Comparison of ENCODE assay signal across 8 cellular contexts in genomic region chr17:60526726-60527125, GRCh38. TPM values are rescaled to one million over a fixed set of nuclear protein-coding genes. Genes with fewer than 3 reads are reported as not detected.
DNase-seq lines count a peak whose midpoint lies in the region; ATAC-seq and TF ChIP-seq lines count a peak whose summit lies in the region.

No MANE protein-coding gene starts in this region.

- H3K9me3 ChIP-seq in PC-3 (ENCODE audit: low read length) = no peaks in the 10 kb centered on the region
- no peaks in the 10 kb centered on the region for H3K9me3 ChIP-seq in ovary

- no peak overlapping the region for H3K27ac ChIP-seq in PC-3 (ENCODE audit: low read length)
- H3K27ac ChIP-seq in ovary = peak overlapping the region in 1 of 2 donors; percentile 99

- H3K4me3 ChIP-seq in PC-3 (ENCODE audit: low read length) (peak overlapping the region; percentile 94), epithelial cell of proximal tubule (ENCODE audit: low read depth, low read length) (peak overlapping the region; percentile 97), ovary (peak overlapping the region; percentile 81)

- no peaks in the 10 kb centered on the region for H3K27me3 ChIP-seq in PC-3 (ENCODE audit: low read length)
- H3K27me3 ChIP-seq in ovary = no peaks in the 10 kb centered on the region

- peaks cover 32% of the 10 kb centered on the region for H4K20me1 ChIP-seq in PC-3 (ENCODE audit: low read length)

- CTCF ChIA-PET in PC-3 (lab: Charles Lee) = interaction anchor here (0.6 kb wide), 2 partner anchors 114 to 146 kb away, joined by 3 to 6 read pairs; no protein-coding TSS in a partner anchor

- 8 to 16% (median 11%) methylated on average over 6 of the region's 6 CpGs for WGBS in ovary, 3 donors

- ATAC-seq in PC-3 (no peak), GM19467 (IDR thresholded peaks at IDR 0.05; ENCODE audit: unreplicated experiment) (no peak), HG02678 (IDR thresholded peaks at IDR 0.05; ENCODE audit: unreplicated experiment) (no peak)

- H3F3A ChIP-seq in PC-3 (ENCODE audit: low read length, unreplicated experiment) = no peaks in the 10 kb centered on the region

- intact Hi-C loops in PC-3 (cut with micrococcal nuclease) (loop anchor here (2.0 kb wide), 1 partner anchor 42 kb away; no protein-coding TSS in a partner anchor), ovary (cut with DNase I) (loop anchor here (10.0 kb wide), 3 partner anchors 48 to 78 kb away; partner anchors contain the start of gene PPM1D (in 3 of the 4))

- H3K9me2 ChIP-seq in PC-3 (replicated peaks; ENCODE audit: low read length) = no peaks in the 10 kb centered on the region

- peaks cover 10% of the 10 kb centered on the region for H3K4me1 ChIP-seq in PC-3 (ENCODE audit: insufficient read depth, low read length)
- H3K4me1 ChIP-seq in ovary (ENCODE audit: insufficient read depth) = peaks cover 9% of the 10 kb centered on the region

- POLR2A ChIA-PET in PC-3 (lab: Charles Lee; ENCODE audit: unreplicated experiment) = interaction anchor here (0.6 to 0.7 kb wide), 3 partner anchors 57 to 1146 kb away, joined by 3 to 6 read pairs (median 4); no protein-coding TSS in a partner anchor

- peak overlapping the region; percentile 91 for H3K4me2 ChIP-seq in PC-3 (ENCODE audit: low read length)

- DNase-seq in EH (ENCODE audit: low read depth) (peak; percentile 59), PC-3 (no peak), epithelial cell of proximal tubule (ENCODE audit: low read depth) (no peak), ovary (no peak), NCI-H1105 treated with DMSO at 0.1 percent for 48 hours (lab: John Stamatoyannopoulos, UW) (no peak), HPDE6-E6E7 (ENCODE audit: extremely low spot score) (no peak)

- no TSS peak for BruUV-seq in PC-3 (replicated peaks; lab: Mats Ljungman, UMichigan)

- no peaks in the 10 kb centered on the region for H3K36me3 ChIP-seq in PC-3 (ENCODE audit: low read depth, low read length)
- no peaks in the 10 kb centered on the region for H3K36me3 ChIP-seq in ovary

- no peak for TF ChIP-seq EP300 in ovary (IDR thresholded peaks at IDR 0.05)

- TF ChIP-seq POLR2A in ovary (IDR thresholded peaks at IDR 0.05) = no peak

- H3K9ac ChIP-seq in PC-3 (ENCODE audit: low read length) = peak overlapping the region; percentile 90

- H2AFZ ChIP-seq in PC-3 (ENCODE audit: low read length) = peak overlapping the region; percentile 92

- TF ChIP-seq CTCF in PC-3 (conservative IDR thresholded peaks at IDR 0.05; ENCODE audit: low read depth, low read length) (no peak), epithelial cell of proximal tubule (conservative IDR thresholded peaks at IDR 0.05; ENCODE audit: low read depth, low read length) (no peak), ovary (IDR thresholded peaks at IDR 0.05) (no peak)

- peaks cover 53% of the 10 kb centered on the region for H3K79me2 ChIP-seq in PC-3 (ENCODE audit: low read length)

RNA-seq across cellular contexts. Expression of gene APPBP2, which starts 0.7 kb away (rescaled TPM):
- 17.1 and 21.4 TPM in 2 replicates for total RNA-seq in PC-3 (2014; rRNA removed)
- 14.5 and 16.5 TPM in 2 replicates for total RNA-seq in epithelial cell of proximal tubule
- total RNA-seq in ovary = 10 to 100 TPM; 27.0 to 72.1 (median 55.0) TPM
- 10 to 100 TPM; 14.4 to 24.5 TPM for polyA plus RNA-seq in ovary
